In the genomic region with DNA sequence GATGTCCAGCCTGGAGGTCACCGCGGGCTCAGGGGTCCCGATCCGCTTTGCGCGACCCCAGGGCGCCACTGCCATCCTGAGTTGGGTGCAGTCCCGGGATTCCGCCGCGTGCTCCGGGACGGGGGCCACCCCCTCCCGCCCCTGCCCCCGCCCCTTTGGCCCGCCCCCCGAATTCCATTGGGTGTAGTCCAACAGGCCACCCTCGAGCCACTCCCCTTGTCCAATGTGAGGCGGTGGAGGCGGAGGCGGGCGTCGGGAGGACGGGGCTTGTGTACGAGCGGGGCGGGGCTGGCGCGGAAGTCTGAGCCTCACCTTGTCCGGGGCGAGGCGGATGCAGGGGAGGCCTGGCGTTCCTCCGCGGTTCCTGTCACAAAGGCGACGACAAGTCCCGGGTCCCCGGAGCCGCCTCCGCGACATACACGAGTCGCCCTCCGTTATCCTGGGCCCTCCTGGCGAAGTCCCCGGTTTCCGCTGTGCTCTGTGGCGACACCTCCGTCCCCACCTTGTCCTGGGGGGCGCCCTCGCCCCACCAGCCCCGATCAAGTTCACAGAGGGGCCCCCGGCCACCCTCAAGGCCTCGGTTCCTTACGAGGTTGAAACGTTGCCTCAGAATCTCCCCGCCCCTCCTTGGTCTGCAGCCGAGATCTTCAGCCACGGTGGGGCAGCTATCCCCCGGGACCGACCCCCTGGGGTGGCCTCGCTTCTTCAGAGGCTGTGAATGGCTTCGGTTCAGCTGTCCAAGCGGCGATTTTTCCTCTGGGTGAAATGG, we compare ENCODE assay signal across 8 cellular contexts. TPM values are rescaled to one million over a fixed set of nuclear protein-coding genes. Genes with fewer than 3 reads are reported as not detected.
DNase-seq lines count a peak whose midpoint lies in the region; FAIRE-seq and TF ChIP-seq lines count a peak whose summit lies in the region.

No MANE protein-coding gene starts in this region.

- no peaks in the 10 kb centered on the region for H3K27me3 Mint-ChIP-seq in activated naive CD4-positive, alpha-beta T cell treated with anti-CD3 and anti-CD28 coated beads for 36 hours (ENCODE audit: low read depth)

- peak overlapping the region; percentile 48 for H3K4me3 ChIP-seq in HEK293 (ENCODE audit: low read depth, low read length)
- H3K4me3 ChIP-seq in SJSA1, result peak overlapping the region; percentile 67
- peak overlapping the region; percentile 56 to 99 for H3K4me3 ChIP-seq in neuronal stem cell (ENCODE audit: low read length in 2 of 2)

- H4K8ac ChIP-seq in neuronal stem cell (ENCODE audit: low read depth, low read length), result no peak overlapping the region

- H3K14ac ChIP-seq in neuronal stem cell (ENCODE audit: low read length), result peak overlapping the region; percentile 89

- H2AK5ac ChIP-seq in neuronal stem cell (ENCODE audit: low read depth, low read length), result peak overlapping the region; percentile 97

- peak overlapping the region; percentile 60 for H3K4me2 ChIP-seq in neuronal stem cell (ENCODE audit: insufficient read depth, low read length, poor library complexity, severe bottlenecking)

- H3K36me3 Mint-ChIP-seq in activated naive CD4-positive, alpha-beta T cell treated with anti-CD3 and anti-CD28 coated beads for 36 hours (ENCODE audit: low read depth), result peaks cover 37% of the 10 kb centered on the region

- H3K4me1 ChIP-seq in ES-I3 (ENCODE audit: insufficient read depth, low read length), result peaks cover 21% of the 10 kb centered on the region
- H3K4me1 ChIP-seq in HEK293 (ENCODE audit: control insufficient read depth, insufficient read depth, low read length), result peaks cover 10% of the 10 kb centered on the region; the same call in 1 of the 2 replicates
- peaks cover 58% of the 10 kb centered on the region for H3K4me1 ChIP-seq in SJSA1 (replicated peaks)
- peaks cover 9 to 11% of the 10 kb centered on the region in 2 donors for H3K4me1 ChIP-seq in neuronal stem cell (ENCODE audit: control insufficient read depth in 2 of 2, insufficient read depth in 1 of 2, low read depth in 1 of 2, low read length in 2 of 2)

- H3K9me3 ChIP-seq in ES-I3 (ENCODE audit: control insufficient read depth, insufficient read depth, low read length) (no peaks in the 10 kb centered on the region; the same call in 1 of the 2 replicates), HEK293 (ENCODE audit: control insufficient read depth, insufficient read depth, low read depth, low read length) (no peaks in the 10 kb centered on the region), SJSA1 (replicated peaks) (no peaks in the 10 kb centered on the region), neuronal stem cell (replicated peaks in 1 of 2; ENCODE audit: control insufficient read depth in 2 of 2, insufficient read depth in 1 of 2, low read depth in 1 of 2, low read length in 2 of 2) (no peaks in the 10 kb centered on the region)

- H3K27ac Mint-ChIP-seq in activated naive CD4-positive, alpha-beta T cell treated with anti-CD3 and anti-CD28 coated beads for 36 hours, result peak overlapping the region; percentile 99

- H3K23ac ChIP-seq in neuronal stem cell (ENCODE audit: low read depth, low read length, poor library complexity), result peak overlapping the region; percentile 99

- H4K91ac ChIP-seq in neuronal stem cell (ENCODE audit: low read depth, low read length, poor library complexity), result no peak overlapping the region

- H3K4me1 Mint-ChIP-seq in activated naive CD4-positive, alpha-beta T cell treated with anti-CD3 and anti-CD28 coated beads for 36 hours (ENCODE audit: low read depth), result peaks cover 48% of the 10 kb centered on the region

- POLR2A ChIA-PET in HEK293 (lab: Yijun Ruan, JAX), result interaction anchor here (1.2 to 1.5 kb wide), 3 partner anchors 55 to 284 kb away, joined by 3 to 5 read pairs (median 4); a partner anchor contains a TSS

- H3K79me1 ChIP-seq in neuronal stem cell (ENCODE audit: low read depth, low read length), result peaks cover 8% of the 10 kb centered on the region

- H3K36me3 ChIP-seq in ES-I3 (ENCODE audit: insufficient read depth, low read length) (peaks cover 12% of the 10 kb centered on the region; the same call in 1 of the 2 replicates), HEK293 (ENCODE audit: control insufficient read depth in 2 of 2, insufficient read depth in 1 of 2, low read length in 2 of 2) (no peaks in the 10 kb centered on the region; a peak in 1 of 3 replicates), SJSA1 (peaks cover 47% of the 10 kb centered on the region), neuronal stem cell (replicated peaks in 1 of 2; ENCODE audit: control insufficient read depth in 2 of 2, insufficient read depth in 2 of 2, low read length in 2 of 2) (peaks cover 24 to 50% of the 10 kb centered on the region in 2 donors)

- peak overlapping the region; percentile 89 for H3K4ac ChIP-seq in neuronal stem cell (ENCODE audit: low read length)

- H2BK15ac ChIP-seq in neuronal stem cell (ENCODE audit: low read length), result peak overlapping the region; percentile 99

- no peak for FAIRE-seq in frontal cortex (lab: Jason Lieb, UNC)

- CTCF ChIA-PET in HEK293 (lab: Yijun Ruan, JAX), result interaction anchor here (0.6 to 2.6 kb wide), 7 partner anchors 24 to 154 kb away, joined by 3 to 13 read pairs (median 3); no protein-coding TSS in a partner anchor
- CTCF ChIA-PET in activated naive CD4-positive, alpha-beta T cell treated with anti-CD3 and anti-CD28 coated beads for 36 hours (lab: Charles Lee), result no interaction called here

- intact Hi-C loops in activated naive CD4-positive, alpha-beta T cell treated with anti-CD3 and anti-CD28 coated beads for 36 hours (cut with micrococcal nuclease), result loop anchor here (1.0 to 10.0 kb wide), 8 partner anchors 65 to 1844 kb away; a partner anchor contains a TSS

- WGBS in neuronal stem cell (ENCODE audit: extremely low coverage in 2 of 2, insufficient read length in 2 of 2, insufficient replicate concordance in 1 of 2), 2 donors, result no CpG with 5 or more reads among the region's 66 CpGs

- H3K4me3 Mint-ChIP-seq in activated naive CD4-positive, alpha-beta T cell treated with anti-CD3 and anti-CD28 coated beads for 36 hours, result peak overlapping the region; percentile 94

- H2BK5ac ChIP-seq in neuronal stem cell (ENCODE audit: low read length), result peak overlapping the region; percentile 99

- peak overlapping the region; percentile 92 for H3K27ac ChIP-seq in HEK293 (ENCODE audit: extremely low read depth, low read depth, low read length)
- peak overlapping the region; percentile 97 for H3K27ac ChIP-seq in SJSA1
- peak overlapping the region; percentile 98 for H3K27ac ChIP-seq in neuronal stem cell (replicated peaks; ENCODE audit: low read length)

- no peak overlapping the region for H2AFZ ChIP-seq in neuronal stem cell (ENCODE audit: low read length)

- DNase-seq in MV-4-11 (lab: John Stamatoyannopoulos, UW), result peak; percentile 95
- peak; percentile 89 to 99 for DNase-seq in SJSA1 (ENCODE audit: low read depth in 1 of 2, low spot score in 2 of 2)
- peak; percentile 99 for DNase-seq in activated naive CD4-positive, alpha-beta T cell treated with anti-CD3 and anti-CD28 coated beads for 36 hours
- DNase-seq in frontal cortex (ENCODE audit: low spot score in 2 of 2), result peak; percentile 88 to 91
- peak; percentile 91 for DNase-seq in neuronal stem cell (ENCODE audit: low spot score)
- peak; percentile 93 for DNase-seq in stromal cell of bone marrow (ENCODE audit: low read depth)

- peak overlapping the region; percentile 100 for H3K18ac ChIP-seq in neuronal stem cell (ENCODE audit: low read length)

- no peaks in the 10 kb centered on the region for H3K9me3 Mint-ChIP-seq in activated naive CD4-positive, alpha-beta T cell treated with anti-CD3 and anti-CD28 coated beads for 36 hours

- no peaks in the 10 kb centered on the region for H3K27me3 ChIP-seq in SJSA1 (replicated peaks)
- H3K27me3 ChIP-seq in neuronal stem cell (ENCODE audit: control insufficient read depth in 3 of 3, insufficient read depth in 3 of 3, low read depth in 1 of 3, low read length in 3 of 3), result no peaks in the 10 kb centered on the region

- peak; percentile 86 for TF ChIP-seq CTCF in HEK293 (tag by site-specific recombination; IDR thresholded peaks at IDR 0.05)

- peak overlapping the region; percentile 81 for H2BK120ac ChIP-seq in neuronal stem cell (ENCODE audit: low read depth, low read length)

- peak overlapping the region; percentile 73 for H2BK12ac ChIP-seq in neuronal stem cell (ENCODE audit: low read length)

- H3K9ac ChIP-seq in ES-I3 (ENCODE audit: low read depth, low read length) (peak overlapping the region; percentile 99), neuronal stem cell (ENCODE audit: low read depth, low read length, poor library complexity) (peak overlapping the region; percentile 94)

TF ChIP-seq in HEK293, 187 proteins besides CTCF, POLR2A, EP300 and RAD21 (continues in another document):
- 0 out of 2 replicates have a peak, but pooled peaks have one; percentile 36 for TF ChIP-seq ZFP37 (tag by site-specific recombination; IDR thresholded peaks at IDR 0.05)
- TF ChIP-seq ZNF311 (tag by site-specific recombination; IDR thresholded peaks at IDR 0.05; ENCODE audit: borderline replicate concordance), result no peak
- TF ChIP-seq HOXC10 (CRISPR knock-in tag; IDR thresholded peaks at IDR 0.05), result no peak
- TF ChIP-seq ZNF266 (tag by site-specific recombination; IDR thresholded peaks at IDR 0.05; ENCODE audit: low read depth), result no peak
- peak; percentile 10 for TF ChIP-seq ZNF223 (tag by site-specific recombination; IDR thresholded peaks at IDR 0.05)
- no peak for TF ChIP-seq ZNF701 (tag by site-specific recombination; IDR thresholded peaks at IDR 0.05)
- TF ChIP-seq, protein P1, sequence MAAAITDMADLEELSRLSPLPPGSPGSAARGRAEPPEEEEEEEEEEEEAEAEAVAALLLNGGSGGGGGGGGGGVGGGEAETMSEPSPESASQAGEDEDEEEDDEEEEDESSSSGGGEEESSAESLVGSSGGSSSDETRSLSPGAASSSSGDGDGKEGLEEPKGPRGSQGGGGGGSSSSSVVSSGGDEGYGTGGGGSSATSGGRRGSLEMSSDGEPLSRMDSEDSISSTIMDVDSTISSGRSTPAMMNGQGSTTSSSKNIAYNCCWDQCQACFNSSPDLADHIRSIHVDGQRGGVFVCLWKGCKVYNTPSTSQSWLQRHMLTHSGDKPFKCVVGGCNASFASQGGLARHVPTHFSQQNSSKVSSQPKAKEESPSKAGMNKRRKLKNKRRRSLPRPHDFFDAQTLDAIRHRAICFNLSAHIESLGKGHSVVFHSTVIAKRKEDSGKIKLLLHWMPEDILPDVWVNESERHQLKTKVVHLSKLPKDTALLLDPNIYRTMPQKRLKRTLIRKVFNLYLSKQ (tag by site-specific recombination; IDR thresholded peaks at IDR 0.05; ENCODE audit: borderline replicate concordance), result no peak

RNA-seq across cellular contexts. Expression of a gene that starts 1.2 kb away (rescaled TPM):
- 90.0 and 115 TPM in 2 replicates for total RNA-seq in SJSA1 (2014; rRNA removed; shearing (Covaris generic))
- 10 to 100 TPM; 64.2 to 64.9 TPM for total RNA-seq in activated naive CD4-positive, alpha-beta T cell treated with anti-CD3 and anti-CD28 coated beads for 36 hours
- 28.5 TPM for total RNA-seq in frontal cortex
- 54.8 TPM for polyA plus RNA-seq in neuronal stem cell (2013, experiment 1 of 2)
- 55.5 TPM for polyA plus RNA-seq in neuronal stem cell (2013, experiment 2 of 2)

Comparison
In these comparisons a context has a peak if more than half of its experiments do, and no peak if none do; other contexts are left out.
1. Peak in every context shown above with its lines: DNase-seq, H3K4me3 ChIP-seq and H3K27ac ChIP-seq.